In the genomic region with DNA sequence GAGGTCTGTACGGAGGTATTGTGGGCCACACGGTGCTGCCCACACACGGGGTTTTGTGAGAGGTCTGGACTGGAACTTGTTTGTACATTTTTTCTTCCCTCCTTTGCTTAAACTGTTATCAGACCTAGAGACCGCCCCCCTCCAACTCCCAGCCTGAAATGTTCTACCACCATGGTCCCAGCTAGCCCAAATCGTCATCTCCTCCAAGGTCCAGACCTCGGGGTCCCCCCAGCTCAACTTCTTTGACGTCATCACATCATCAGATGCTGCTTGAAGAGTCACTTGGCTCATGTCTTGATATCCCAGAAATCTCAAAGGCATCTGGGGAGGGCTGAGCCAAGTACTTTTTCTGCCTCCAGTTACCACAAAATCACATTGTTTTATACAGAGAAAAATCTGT, we compare ENCODE assay signal across 1 cellular context.
TF ChIP-seq lines count a peak whose summit lies in the region.

No MANE protein-coding gene starts in this region.

TF ChIP-seq in HepG2, 621 proteins besides CTCF, POLR2A, EP300 and RAD21:
- TF ChIP-seq NONO (IDR thresholded peaks at IDR 0.05) (no peak), NONO (CRISPR knock-in tag; conservative IDR thresholded peaks at IDR 0.05) (no peak), CREB1 (IDR thresholded peaks at IDR 0.05) (0 out of 2 replicates have a peak, but pooled peaks have one; percentile 57), CREB1 (CRISPR knock-in tag; IDR thresholded peaks at IDR 0.05) (no peak)
